8 cellular contexts compared by ENCODE assay signal in genomic region chr7:610531-611280, GRCh38.
DNase-seq lines count a peak whose midpoint lies in the region; ATAC-seq and TF ChIP-seq lines count a peak whose summit lies in the region.

No MANE protein-coding gene starts in this region.

- peaks cover 18% of the 10 kb centered on the region for H3K36me3 Mint-ChIP-seq in activated naive CD4-positive, alpha-beta T cell treated with anti-CD3 and anti-CD28 coated beads for 36 hours (ENCODE audit: low read depth)
- H3K36me3 Mint-ChIP-seq in mesothelial cell of epicardium (peaks cover 7% of the 10 kb centered on the region), type B pancreatic cell (peaks cover 6% of the 10 kb centered on the region)

- H3K4me3 Mint-ChIP-seq in activated naive CD4-positive, alpha-beta T cell treated with anti-CD3 and anti-CD28 coated beads for 36 hours, result no peak overlapping the region
- H3K4me3 Mint-ChIP-seq in mesothelial cell of epicardium (no peak overlapping the region), type B pancreatic cell (peak overlapping the region; percentile 48)

- H3K27ac Mint-ChIP-seq in activated naive CD4-positive, alpha-beta T cell treated with anti-CD3 and anti-CD28 coated beads for 36 hours, result peak overlapping the region; percentile 48
- H3K27ac Mint-ChIP-seq in mesothelial cell of epicardium (peak overlapping the region; percentile 81), type B pancreatic cell (peak overlapping the region; percentile 23)

- no peak for TF ChIP-seq CTCF in dorsolateral prefrontal cortex (IDR thresholded peaks at IDR 0.05 in 54 of 56, conservative IDR thresholded peaks at IDR 0.05 in 2 of 56; ENCODE audit: low read depth in 1 of 56, partially characterized antibody in 56 of 56)
- TF ChIP-seq CTCF in mesothelial cell of epicardium (IDR thresholded peaks at IDR 0.05; ENCODE audit: unreplicated experiment), result no peak
- TF ChIP-seq CTCF in type B pancreatic cell (conservative IDR thresholded peaks at IDR 0.05), result no peak

- intact Hi-C loops in activated naive CD4-positive, alpha-beta T cell treated with anti-CD3 and anti-CD28 coated beads for 36 hours (cut with micrococcal nuclease), result no loop called here
- intact Hi-C loops in dorsolateral prefrontal cortex (cut with DNase I), result no loop called here

- H3K27me3 ChIP-seq in dorsolateral prefrontal cortex, result no peaks in the 10 kb centered on the region

- peak overlapping the region in 31 of 59 donors; percentile 2 to 70 (median 48) for H3K27ac ChIP-seq in dorsolateral prefrontal cortex

- peaks cover 5% of the 10 kb centered on the region for H3K9me3 Mint-ChIP-seq in activated naive CD4-positive, alpha-beta T cell treated with anti-CD3 and anti-CD28 coated beads for 36 hours
- H3K9me3 Mint-ChIP-seq in mesothelial cell of epicardium (no peaks in the 10 kb centered on the region), type B pancreatic cell (peaks cover 4% of the 10 kb centered on the region)

- DNase-seq in activated naive CD4-positive, alpha-beta T cell treated with anti-CD3 and anti-CD28 coated beads for 36 hours, result no peak
- DNase-seq in activated naive CD4-positive, alpha-beta T cell treated with Interleukin-2 at 50 U/mL for 16 hours, result no peak
- DNase-seq in dorsolateral prefrontal cortex, result peak in 2 of 10 donors; percentile 26 to 36
- DNase-seq in mesothelial cell of epicardium (ENCODE audit: low spot score in 2 of 2, unreplicated experiment in 2 of 2), result no peak
- no peak for DNase-seq in type B pancreatic cell (ENCODE audit: extremely low spot score, unreplicated experiment)
- DNase-seq in NCI-H2029 (lab: John Stamatoyannopoulos, UW), result no peak
- no peak for DNase-seq in NCI-H345 (lab: John Stamatoyannopoulos, UW)

- ATAC-seq in GM21367 (IDR thresholded peaks at IDR 0.05; ENCODE audit: unreplicated experiment), result no peak

- H3K4me1 Mint-ChIP-seq in activated naive CD4-positive, alpha-beta T cell treated with anti-CD3 and anti-CD28 coated beads for 36 hours (ENCODE audit: low read depth), result peaks cover 64% of the 10 kb centered on the region
- peaks cover 15% of the 10 kb centered on the region for H3K4me1 Mint-ChIP-seq in mesothelial cell of epicardium
- H3K4me1 Mint-ChIP-seq in type B pancreatic cell (ENCODE audit: unreplicated experiment), result peaks cover 12% of the 10 kb centered on the region

- H3K27me3 Mint-ChIP-seq in activated naive CD4-positive, alpha-beta T cell treated with anti-CD3 and anti-CD28 coated beads for 36 hours (ENCODE audit: low read depth), result no peaks in the 10 kb centered on the region
- H3K27me3 Mint-ChIP-seq in mesothelial cell of epicardium (ENCODE audit: low read depth) (no peaks in the 10 kb centered on the region), type B pancreatic cell (no peaks in the 10 kb centered on the region)

- no peak overlapping the region for H3K4me3 ChIP-seq in dorsolateral prefrontal cortex

- CTCF ChIA-PET in activated naive CD4-positive, alpha-beta T cell treated with anti-CD3 and anti-CD28 coated beads for 36 hours (lab: Charles Lee), result no interaction called here

Comparison
In these comparisons a context has a peak if more than half of its experiments do, and no peak if none do; other contexts are left out.
1. H3K27ac Mint-ChIP-seq: peak in every context shown above with its lines; median percentile 81 in mesothelial cell of epicardium; 48 in activated naive CD4-positive, alpha-beta T cell treated with anti-CD3 and anti-CD28 coated beads for 36 hours; 23 in type B pancreatic cell.